ENCODE assay signal across 12 cellular contexts in genomic region chr11:2480067-2480873, GRCh38. TPM values are rescaled to one million over a fixed set of nuclear protein-coding genes. Genes with fewer than 3 reads are reported as not detected.
A peak's percentile ranks its signal among the peaks of the same experiment; 100 is the strongest.
DNase-seq lines count a peak whose midpoint lies in the region; ATAC-seq and TF ChIP-seq lines count a peak whose summit lies in the region.
"Not testable (repeated sequence)": the region's sequence is repeated elsewhere in the genome, so short reads cannot be mapped to it uniquely, and the experiment has no call there.
"Had no signal": no experiment of that assay in that cellular context is flagged by ENCODE, and none has a peak within 500 bp of the region (broad histone marks: within the 10 kb centered on the region; RNA-seq: fewer than 3 reads in every experiment).

No MANE protein-coding gene starts in this region.

- peak in 1 of 2 donors; percentile 23 for ATAC-seq in CD4-positive, CD25-positive, alpha-beta regulatory T cell (ENCODE audit: low read depth in 2 of 2)
- not testable (repeated sequence) for ATAC-seq in naive thymus-derived CD8-positive, alpha-beta T cell; stimulated activated memory B cell treated with anti-CD40 and anti-IgM and Interleukin-4, amounts not matched to agents 10 μg/mL and 1 μg/mL and 100 μg/mL, for 72 hours

- DNase-seq in CD4-positive, CD25-positive, alpha-beta regulatory T cell; activated CD4-positive, alpha-beta memory T cell treated with anti-CD3 and anti-CD28 coated beads for 36 hours; activated naive CD4-positive, alpha-beta T cell treated with anti-CD3 and anti-CD28 coated beads for 36 hours; naive thymus-derived CD8-positive, alpha-beta T cell: not testable (repeated sequence)
- DNase-seq in adrenal gland: peak in 1 of 7 donors; percentile 21

- not testable (repeated sequence) for H3K4me3 ChIP-seq in CD4-positive, CD25-positive, alpha-beta regulatory T cell (ENCODE audit: low read depth, low read length); adrenal gland

- not testable (repeated sequence) for H3K27ac ChIP-seq in CD4-positive, CD25-positive, alpha-beta regulatory T cell (ENCODE audit: insufficient read depth, low read length, poor library complexity, severe bottlenecking)
- H3K27ac ChIP-seq in adrenal gland: peak overlapping the region; percentile 31 to 92 (median 75)

- CTCF ChIA-PET in activated CD4-positive, alpha-beta memory T cell treated with anti-CD3 and anti-CD28 coated beads for 36 hours (lab: Charles Lee): not testable (repeated sequence)
- CTCF ChIA-PET in activated naive CD4-positive, alpha-beta T cell treated with anti-CD3 and anti-CD28 coated beads for 36 hours (lab: Charles Lee): interaction anchor here (1.1 kb wide), 1 partner anchor 34 kb away, joined by 3 read pairs; no protein-coding TSS in a partner anchor

- intact Hi-C loops in activated CD4-positive, alpha-beta memory T cell treated with anti-CD3 and anti-CD28 coated beads for 36 hours (cut with micrococcal nuclease): loop anchor here (5.0 kb wide), 1 partner anchor 38 kb away; the partner anchor contains the start of gene TRPM5
- intact Hi-C loops in activated naive CD4-positive, alpha-beta T cell treated with anti-CD3 and anti-CD28 coated beads for 36 hours (cut with micrococcal nuclease): loop anchor here (2.0 kb wide), 1 partner anchor 33 kb away; no protein-coding TSS in a partner anchor
- intact Hi-C loops in adrenal gland (cut with DNase I): loop anchor here in 1 of 2 donors (5.0 kb wide), 1 partner anchor 33 kb away; the partner anchor contains the start of gene KCNQ1

- H3K27ac Mint-ChIP-seq in CD4-positive, CD25-positive, alpha-beta regulatory T cell: peak overlapping the region in 1 of 3 donors; percentile 61
- H3K27ac Mint-ChIP-seq in T-helper 1 cell treated with Interleukin-12 subunit alpha and Interleukin-12 subunit beta and Interleukin-4 antibody, amounts not matched to agents 30 μg/mL and 1 μg/mL, for 36 hours: not testable (repeated sequence)
- peak overlapping the region; percentile 44 for H3K27ac Mint-ChIP-seq in activated CD4-positive, alpha-beta memory T cell treated with anti-CD3 and anti-CD28 coated beads for 36 hours
- peak overlapping the region; percentile 86 for H3K27ac Mint-ChIP-seq in activated naive CD4-positive, alpha-beta T cell treated with anti-CD3 and anti-CD28 coated beads for 36 hours
- H3K27ac Mint-ChIP-seq in naive thymus-derived CD8-positive, alpha-beta T cell: peak overlapping the region in 6 of 10 donors; percentile 57 to 88 (median 67)
- H3K27ac Mint-ChIP-seq in stimulated activated memory B cell treated with anti-CD40 and anti-IgM and Interleukin-4, amounts not matched to agents 10 μg/mL and 1 μg/mL and 100 μg/mL, for 72 hours: peak overlapping the region; percentile 17

- WGBS in adrenal gland, 4 donors: 69 to 71% (median 70%) methylated on average over 6 of the region's 6 CpGs

- POLR2A ChIA-PET in activated CD4-positive, alpha-beta memory T cell treated with anti-CD3 and anti-CD28 coated beads for 36 hours (lab: Charles Lee): not testable (repeated sequence)
- POLR2A ChIA-PET in naive thymus-derived CD8-positive, alpha-beta T cell (lab: Charles Lee): interaction anchor here (0.6 to 1.3 kb wide), 5 partner anchors 12 to 507 kb away, joined by 3 to 4 read pairs (median 3); no protein-coding TSS in a partner anchor

- H3K36me3 Mint-ChIP-seq in CD4-positive, CD25-positive, alpha-beta regulatory T cell: peaks cover 48% of the 10 kb centered on the region
- H3K36me3 Mint-ChIP-seq in T-helper 1 cell treated with Interleukin-12 subunit alpha and Interleukin-12 subunit beta and Interleukin-4 antibody, amounts not matched to agents 30 μg/mL and 1 μg/mL, for 36 hours (ENCODE audit: low read depth): peaks cover 26% of the 10 kb centered on the region
- H3K36me3 Mint-ChIP-seq in activated CD4-positive, alpha-beta memory T cell treated with anti-CD3 and anti-CD28 coated beads for 36 hours: peaks cover 37% of the 10 kb centered on the region
- H3K36me3 Mint-ChIP-seq in activated naive CD4-positive, alpha-beta T cell treated with anti-CD3 and anti-CD28 coated beads for 36 hours (ENCODE audit: low read depth): peaks cover 42% of the 10 kb centered on the region
- peaks cover 19 to 48% (median 47%) of the 10 kb centered on the region in 3 donors for H3K36me3 Mint-ChIP-seq in naive thymus-derived CD8-positive, alpha-beta T cell
- H3K36me3 Mint-ChIP-seq in stimulated activated memory B cell treated with anti-CD40 and anti-IgM and Interleukin-4, amounts not matched to agents 10 μg/mL and 1 μg/mL and 100 μg/mL, for 72 hours: peaks cover 72% of the 10 kb centered on the region

- TF ChIP-seq POLR2A in adrenal gland (IDR thresholded peaks at IDR 0.05): not testable (repeated sequence)

- H3K4me3 Mint-ChIP-seq in CD4-positive, CD25-positive, alpha-beta regulatory T cell: peak overlapping the region in 3 of 4 donors; percentile 20 to 66 (median 63)
- peak overlapping the region; percentile 32 for H3K4me3 Mint-ChIP-seq in T-helper 1 cell treated with Interleukin-12 subunit alpha and Interleukin-12 subunit beta and Interleukin-4 antibody, amounts not matched to agents 30 μg/mL and 1 μg/mL, for 36 hours
- H3K4me3 Mint-ChIP-seq in activated CD4-positive, alpha-beta memory T cell treated with anti-CD3 and anti-CD28 coated beads for 36 hours: peak overlapping the region; percentile 5
- H3K4me3 Mint-ChIP-seq in activated naive CD4-positive, alpha-beta T cell treated with anti-CD3 and anti-CD28 coated beads for 36 hours: peak overlapping the region; percentile 60
- H3K4me3 Mint-ChIP-seq in naive thymus-derived CD8-positive, alpha-beta T cell: peak overlapping the region in 9 of 10 donors; percentile 44 to 80 (median 64)
- not testable (repeated sequence) for H3K4me3 Mint-ChIP-seq in stimulated activated memory B cell treated with anti-CD40 and anti-IgM and Interleukin-4, amounts not matched to agents 10 μg/mL and 1 μg/mL and 100 μg/mL, for 72 hours

- H3K36me3 ChIP-seq in CD4-positive, CD25-positive, alpha-beta regulatory T cell (ENCODE audit: control insufficient read depth, insufficient read depth, low read length); adrenal gland (replicated peaks in 1 of 2): not testable (repeated sequence)

- not testable (repeated sequence) for H3K27me3 ChIP-seq in CD4-positive, CD25-positive, alpha-beta regulatory T cell (ENCODE audit: control insufficient read depth, insufficient read depth, low read length); adrenal gland

- not testable (repeated sequence) for H3K27me3 Mint-ChIP-seq in CD4-positive, CD25-positive, alpha-beta regulatory T cell; T-helper 1 cell treated with Interleukin-12 subunit alpha and Interleukin-12 subunit beta and Interleukin-4 antibody, amounts not matched to agents 30 μg/mL and 1 μg/mL, for 36 hours (ENCODE audit: low read depth); activated CD4-positive, alpha-beta memory T cell treated with anti-CD3 and anti-CD28 coated beads for 36 hours; activated naive CD4-positive, alpha-beta T cell treated with anti-CD3 and anti-CD28 coated beads for 36 hours (ENCODE audit: low read depth); naive thymus-derived CD8-positive, alpha-beta T cell; stimulated activated memory B cell treated with anti-CD40 and anti-IgM and Interleukin-4, amounts not matched to agents 10 μg/mL and 1 μg/mL and 100 μg/mL, for 72 hours

- not testable (repeated sequence) for TF ChIP-seq CTCF in adrenal gland (IDR thresholded peaks at IDR 0.05)

- H3K9me3 ChIP-seq in CD4-positive, CD25-positive, alpha-beta regulatory T cell (ENCODE audit: control insufficient read depth in 2 of 2, low read length in 2 of 2): peaks cover 4 to 12% of the 10 kb centered on the region in 2 experiments
- not testable (repeated sequence) for H3K9me3 ChIP-seq in adrenal gland (replicated peaks in 1 of 3)

- H3K9me3 Mint-ChIP-seq in CD4-positive, CD25-positive, alpha-beta regulatory T cell: peaks cover 2 to 20% (median 14%) of the 10 kb centered on the region in 7 donors
- peaks cover 25% of the 10 kb centered on the region for H3K9me3 Mint-ChIP-seq in T-helper 1 cell treated with Interleukin-12 subunit alpha and Interleukin-12 subunit beta and Interleukin-4 antibody, amounts not matched to agents 30 μg/mL and 1 μg/mL, for 36 hours
- H3K9me3 Mint-ChIP-seq in activated CD4-positive, alpha-beta memory T cell treated with anti-CD3 and anti-CD28 coated beads for 36 hours: peaks cover 30% of the 10 kb centered on the region
- H3K9me3 Mint-ChIP-seq in activated naive CD4-positive, alpha-beta T cell treated with anti-CD3 and anti-CD28 coated beads for 36 hours: peaks cover 27% of the 10 kb centered on the region
- peaks cover 0 to 36% (median 15%) of the 10 kb centered on the region in 9 donors for H3K9me3 Mint-ChIP-seq in naive thymus-derived CD8-positive, alpha-beta T cell
- peaks cover 24% of the 10 kb centered on the region for H3K9me3 Mint-ChIP-seq in stimulated activated memory B cell treated with anti-CD40 and anti-IgM and Interleukin-4, amounts not matched to agents 10 μg/mL and 1 μg/mL and 100 μg/mL, for 72 hours

- not testable (repeated sequence) for H3K4me1 ChIP-seq in CD4-positive, CD25-positive, alpha-beta regulatory T cell (ENCODE audit: control insufficient read depth, insufficient read depth, low read length, poor library complexity, severe bottlenecking)
- peaks cover 51 to 67% of the 10 kb centered on the region in 2 donors for H3K4me1 ChIP-seq in adrenal gland (replicated peaks in 1 of 2)

- peaks cover 0 to 30% (median 8%) of the 10 kb centered on the region in 4 donors for H3K4me1 Mint-ChIP-seq in CD4-positive, CD25-positive, alpha-beta regulatory T cell
- H3K4me1 Mint-ChIP-seq in T-helper 1 cell treated with Interleukin-12 subunit alpha and Interleukin-12 subunit beta and Interleukin-4 antibody, amounts not matched to agents 30 μg/mL and 1 μg/mL, for 36 hours (ENCODE audit: low read depth): peaks cover 13% of the 10 kb centered on the region
- peaks cover 18% of the 10 kb centered on the region for H3K4me1 Mint-ChIP-seq in activated CD4-positive, alpha-beta memory T cell treated with anti-CD3 and anti-CD28 coated beads for 36 hours (ENCODE audit: low read depth)
- peaks cover 36% of the 10 kb centered on the region for H3K4me1 Mint-ChIP-seq in activated naive CD4-positive, alpha-beta T cell treated with anti-CD3 and anti-CD28 coated beads for 36 hours (ENCODE audit: low read depth)
- H3K4me1 Mint-ChIP-seq in naive thymus-derived CD8-positive, alpha-beta T cell: peaks cover 31 to 51% (median 38%) of the 10 kb centered on the region in 4 donors
- H3K4me1 Mint-ChIP-seq in stimulated activated memory B cell treated with anti-CD40 and anti-IgM and Interleukin-4, amounts not matched to agents 10 μg/mL and 1 μg/mL and 100 μg/mL, for 72 hours: peaks cover 31% of the 10 kb centered on the region

RNA-seq across cellular contexts. Expression of gene KCNQ1, which starts 35.5 kb away (rescaled TPM):
- 13.4 TPM for total RNA-seq in CD4-positive, CD25-positive, alpha-beta regulatory T cell
- 1 to 10 TPM; 5.5 to 7.9 (median 6.4) TPM for polyA plus RNA-seq in CD4-positive, CD25-positive, alpha-beta regulatory T cell
- 10 to 100 TPM; 10.7 to 10.8 TPM for total RNA-seq in activated CD4-positive, alpha-beta memory T cell treated with anti-CD3 and anti-CD28 coated beads for 36 hours
- 10 to 100 TPM; 10.6 to 10.8 TPM for total RNA-seq in activated naive CD4-positive, alpha-beta T cell treated with anti-CD3 and anti-CD28 coated beads for 36 hours
- total RNA-seq in adrenal gland: 100 to 1,000 TPM; 305 to 447 (median 355) TPM
- polyA plus RNA-seq in adrenal gland: 100 to 1,000 TPM; 158 to 231 (median 182) TPM
- 10 to 100 TPM; 23.5 to 25.1 TPM for total RNA-seq in naive thymus-derived CD8-positive, alpha-beta T cell
- 10 to 100 TPM in 2 of 3 donors, 1 to 10 TPM in 1; 8.7 to 22.9 (median 10.4) TPM for polyA plus RNA-seq in naive thymus-derived CD8-positive, alpha-beta T cell
- total RNA-seq: LHCN-M2 had no signal

RNA-seq across cellular contexts. Expression of gene TRPM5, which starts 36.0 kb away (rescaled TPM):
- 0.17 TPM for total RNA-seq in CD4-positive, CD25-positive, alpha-beta regulatory T cell
- not detected for polyA plus RNA-seq in CD4-positive, CD25-positive, alpha-beta regulatory T cell
- total RNA-seq in activated CD4-positive, alpha-beta memory T cell treated with anti-CD3 and anti-CD28 coated beads for 36 hours: not detected
- total RNA-seq in activated naive CD4-positive, alpha-beta T cell treated with anti-CD3 and anti-CD28 coated beads for 36 hours: not detected
- 1 to 10 TPM in 3 of 8 donors, under 1 TPM in 5; 0.32 to 2.4 (median 0.83) TPM for total RNA-seq in adrenal gland
- polyA plus RNA-seq in adrenal gland: 1 to 10 TPM in 2 of 3 donors, not detected in 1; 3.0 to 7.4 TPM
- under 1 TPM; 0.60 to 0.69 TPM for total RNA-seq in naive thymus-derived CD8-positive, alpha-beta T cell
- not detected for polyA plus RNA-seq in naive thymus-derived CD8-positive, alpha-beta T cell
- total RNA-seq: Caco-2, H1, LHCN-M2, PC-3 had no signal
- polyA plus RNA-seq: A549 had no signal

Comparison
In these comparisons a context has a peak if more than half of its experiments do, and no peak if none do; other contexts are left out.
1. RNA of gene KCNQ1, which starts 35.5 kb away (total RNA-seq): 305 to 447 TPM in adrenal gland; 23.5 to 25.1 TPM in naive thymus-derived CD8-positive, alpha-beta T cell, 13.4 TPM in CD4-positive, CD25-positive, alpha-beta regulatory T cell (single experiment), 10.7 to 10.8 TPM in activated CD4-positive, alpha-beta memory T cell treated with anti-CD3 and anti-CD28 coated beads for 36 hours and 10.6 to 10.8 TPM in activated naive CD4-positive, alpha-beta T cell treated with anti-CD3 and anti-CD28 coated beads for 36 hours; every median in the first group is over 10 times any median in the second.